Comparison of ENCODE assay signal across 13 cellular contexts in the genomic region with DNA sequence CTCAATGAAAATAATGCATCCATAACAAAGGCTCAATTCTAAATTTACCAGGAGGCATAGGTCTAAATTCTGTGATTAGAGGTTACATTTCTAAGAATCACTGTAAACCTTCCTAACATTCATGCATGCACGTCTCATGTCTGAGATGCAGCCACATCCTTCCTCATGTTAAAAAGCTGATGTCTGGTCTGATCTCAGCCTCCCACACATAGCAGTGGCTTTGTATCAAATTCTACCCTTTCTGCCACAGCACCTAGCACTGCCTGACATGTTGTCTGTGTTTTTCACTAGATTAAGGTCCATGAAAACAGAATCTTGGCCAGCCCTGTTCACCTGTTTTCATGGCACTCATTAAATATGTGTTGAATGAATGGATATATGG.
DNase-seq lines count a peak whose midpoint lies in the region; ATAC-seq and TF ChIP-seq lines count a peak whose summit lies in the region.
"Had no signal": no experiment of that assay in that cellular context is flagged by ENCODE, and none has a peak within 500 bp of the region (broad histone marks: within the 10 kb centered on the region; RNA-seq: fewer than 3 reads in every experiment).

No MANE protein-coding gene starts in this region.

- H2AFZ ChIP-seq in fibroblast of lung (ENCODE audit: low read length), result no peak overlapping the region

- ATAC-seq in activated CD4-positive, alpha-beta T cell treated with anti-CD3 and anti-CD28 coated beads for 36 hours, result peak; percentile 82
- ATAC-seq in T-cell (replicated peaks in 1 of 4), result peak; percentile 77 to 93 (median 90)
- no peak for ATAC-seq in GM21390 (IDR thresholded peaks at IDR 0.05; ENCODE audit: unreplicated experiment)

- H3K4me2 ChIP-seq in fibroblast of lung (ENCODE audit: extremely low read depth, insufficient read depth, low read length), result peak overlapping the region; percentile 60
- peak overlapping the region; percentile 63 for H3K4me2 ChIP-seq in skeletal muscle satellite cell (ENCODE audit: low read length)

- H3K36me3 ChIP-seq in fibroblast of lung (ENCODE audit: control insufficient read depth, insufficient read depth, low read length) (no peaks in the 10 kb centered on the region), skeletal muscle satellite cell (ENCODE audit: insufficient read depth, low read length) (no peaks in the 10 kb centered on the region)
- H3K36me3 ChIP-seq: heart left ventricle had no signal

- H3K27ac Mint-ChIP-seq in activated CD4-positive, alpha-beta T cell treated with anti-CD3 and anti-CD28 coated beads for 36 hours, result peak overlapping the region; percentile 61
- H3K27ac Mint-ChIP-seq in T-cell, result peak overlapping the region; percentile 65 to 76

- no peaks in the 10 kb centered on the region for H4K20me1 ChIP-seq in fibroblast of lung (ENCODE audit: control insufficient read depth, extremely low read depth, insufficient read depth, low read length)

- H3K9ac ChIP-seq in fibroblast of lung (ENCODE audit: insufficient read depth, low read length) (no peak overlapping the region), skeletal muscle satellite cell (ENCODE audit: low read depth, low read length) (no peak overlapping the region)

- H3K79me2 ChIP-seq in fibroblast of lung (ENCODE audit: control insufficient read depth, insufficient read depth, low read length), result no peaks in the 10 kb centered on the region

- intact Hi-C loops in activated CD4-positive, alpha-beta T cell treated with anti-CD3 and anti-CD28 coated beads for 36 hours (cut with DNase I, micrococcal nuclease), result loop anchor here (1.0 to 2.0 kb wide), 2 partner anchors 27 to 58 kb away; no protein-coding TSS in a partner anchor

- peak; percentile 34 for DNase-seq in activated CD4-positive, alpha-beta T cell treated with anti-CD3 and anti-CD28 coated beads for 36 hours
- no peak for DNase-seq in activated CD4-positive, alpha-beta T cell treated with anti-CD3 and anti-CD28 coated beads for 1 hour
- DNase-seq in T-cell (peak in 2 of 34 experiments; percentile 4 to 13), fibroblast of lung (ENCODE audit: low read depth in 2 of 2) (peak in 1 of 2 donors; percentile 52), COLO668 (lab: John Stamatoyannopoulos, UW; ENCODE audit: unreplicated experiment) (no peak), RPMI8226 (no peak)
- DNase-seq: aorta; DMS 273 treated with DMSO at 0.1 percent for 48 hours; effector CD4-positive, alpha-beta T cell; heart left ventricle; NCI-H524 treated with DMSO at 0.1 percent for 48 hours had no signal

- peaks cover 11% of the 10 kb centered on the region for H3K4me1 ChIP-seq in fibroblast of lung (ENCODE audit: control insufficient read depth, extremely low read depth, insufficient read depth, low read length)
- H3K4me1 ChIP-seq in skeletal muscle satellite cell (ENCODE audit: control insufficient read depth, insufficient read depth, low read length), result peaks cover 35% of the 10 kb centered on the region

- H3K4me1 Mint-ChIP-seq in activated CD4-positive, alpha-beta T cell treated with anti-CD3 and anti-CD28 coated beads for 36 hours, result peaks cover 16% of the 10 kb centered on the region
- H3K4me1 Mint-ChIP-seq in T-cell, result peaks cover 14 to 18% (median 16%) of the 10 kb centered on the region in 3 donors

- H3K4me3 Mint-ChIP-seq in activated CD4-positive, alpha-beta T cell treated with anti-CD3 and anti-CD28 coated beads for 36 hours, result no peak overlapping the region
- peak overlapping the region in 2 of 3 donors; percentile 11 to 38 for H3K4me3 Mint-ChIP-seq in T-cell

- H3K27me3 ChIP-seq in fibroblast of lung (ENCODE audit: control insufficient read depth, insufficient read depth, low read length), result no peaks in the 10 kb centered on the region
- no peaks in the 10 kb centered on the region for H3K27me3 ChIP-seq in skeletal muscle satellite cell (ENCODE audit: control insufficient read depth, insufficient read depth, low read length)
- H3K27me3 ChIP-seq: heart left ventricle had no signal

- peaks cover 11% of the 10 kb centered on the region for H3K36me3 Mint-ChIP-seq in activated CD4-positive, alpha-beta T cell treated with anti-CD3 and anti-CD28 coated beads for 36 hours (ENCODE audit: low read depth)
- H3K36me3 Mint-ChIP-seq in T-cell, result peaks cover 11% of the 10 kb centered on the region

- POLR2A ChIA-PET in activated CD4-positive, alpha-beta T cell treated with anti-CD3 and anti-CD28 coated beads for 36 hours (lab: Charles Lee), result interaction anchor here (1.1 kb wide), 1 partner anchor 171 kb away, joined by 3 read pairs; a partner anchor contains a TSS
- POLR2A ChIA-PET in T-cell (lab: Charles Lee), result no interaction called here

- H3K4me3 ChIP-seq in fibroblast of lung (replicated peaks in 1 of 4; ENCODE audit: control extremely low read depth in 1 of 4, insufficient read depth in 1 of 4, low read depth in 3 of 4, low read length in 4 of 4), result no peak overlapping the region
- no peak overlapping the region for H3K4me3 ChIP-seq in skeletal muscle satellite cell (ENCODE audit: low read length)
- H3K4me3 ChIP-seq: heart left ventricle had no signal

- CTCF ChIA-PET in activated CD4-positive, alpha-beta T cell treated with anti-CD3 and anti-CD28 coated beads for 36 hours (lab: Charles Lee), result interaction anchor here (1.2 kb wide), 1 partner anchor 49 kb away, joined by 3 read pairs; no protein-coding TSS in a partner anchor
- CTCF ChIA-PET in T-cell (lab: Charles Lee), result no interaction called here

- H3K9me3 Mint-ChIP-seq in activated CD4-positive, alpha-beta T cell treated with anti-CD3 and anti-CD28 coated beads for 36 hours (ENCODE audit: low read depth), result peaks cover 6% of the 10 kb centered on the region
- peaks cover 8 to 18% (median 13%) of the 10 kb centered on the region in 3 donors for H3K9me3 Mint-ChIP-seq in T-cell

- H3K27ac ChIP-seq in fibroblast of lung (ENCODE audit: insufficient read depth, low read length), result peak overlapping the region; percentile 39

- H3K9me3 ChIP-seq in fibroblast of lung (ENCODE audit: control insufficient read depth, insufficient read depth, low read depth, low read length), result peaks cover 2% of the 10 kb centered on the region
- H3K9me3 ChIP-seq in skeletal muscle satellite cell (replicated peaks; ENCODE audit: low read length), result no peaks in the 10 kb centered on the region

- TF ChIP-seq CTCF in fibroblast of lung (conservative IDR thresholded peaks at IDR 0.05 in 1 of 2, IDR thresholded peaks at IDR 0.05 in 1 of 2; ENCODE audit: low read depth in 1 of 2, low read length in 2 of 2), result no peak

- H3K27me3 Mint-ChIP-seq in activated CD4-positive, alpha-beta T cell treated with anti-CD3 and anti-CD28 coated beads for 36 hours, result no peaks in the 10 kb centered on the region
- no peaks in the 10 kb centered on the region for H3K27me3 Mint-ChIP-seq in T-cell
